13 cellular contexts compared by ENCODE assay signal in the genomic region with DNA sequence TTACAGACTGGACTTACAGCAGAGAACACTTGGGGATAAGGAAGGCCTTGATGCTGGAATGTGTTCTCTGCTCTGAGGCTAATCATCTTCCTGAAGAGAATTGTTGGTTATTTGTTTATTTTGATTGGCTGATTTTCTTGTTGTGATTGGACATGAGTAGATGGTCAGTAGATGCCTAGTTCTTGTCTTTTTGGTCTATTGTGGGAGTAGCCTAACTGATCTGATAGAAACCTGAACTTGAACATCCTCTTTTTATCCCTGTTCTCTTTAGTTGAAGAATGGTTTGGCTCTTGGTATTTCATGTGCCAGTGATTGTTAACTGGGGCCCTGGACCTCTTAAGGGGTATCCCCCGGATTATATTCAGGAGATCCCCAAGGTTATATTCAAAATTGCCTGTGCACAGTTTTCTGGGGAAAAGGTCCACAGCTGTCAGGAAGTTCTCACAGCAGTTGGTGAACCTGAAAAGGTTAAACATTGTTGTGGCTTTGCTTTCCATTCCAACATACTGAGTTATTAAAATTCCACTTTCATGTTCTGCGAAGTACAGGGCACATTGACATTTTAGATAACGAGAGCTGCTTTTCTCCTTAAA. TPM values are rescaled to one million over a fixed set of nuclear protein-coding genes. Genes with fewer than 3 reads are reported as not detected.
DNase-seq lines count a peak whose midpoint lies in the region; ATAC-seq, FAIRE-seq and TF ChIP-seq lines count a peak whose summit lies in the region.
"Had no signal": no experiment of that assay in that cellular context is flagged by ENCODE, and none has a peak within 500 bp of the region (broad histone marks: within the 10 kb centered on the region; RNA-seq: fewer than 3 reads in every experiment).

No MANE protein-coding gene starts in this region.

- peak; percentile 50 for ATAC-seq in HG02885 (IDR thresholded peaks at IDR 0.05; ENCODE audit: poor library complexity, unreplicated experiment)
- ATAC-seq in right cardiac atrium: no peak
- ATAC-seq in naive thymus-derived CD4-positive, alpha-beta T cell: no peak
- ATAC-seq in HG02840 (IDR thresholded peaks at IDR 0.05; ENCODE audit: low FRiP score, unreplicated experiment): no peak

- H3K36me3 ChIP-seq in astrocyte (ENCODE audit: insufficient read depth, low read length): no peaks in the 10 kb centered on the region
- H3K36me3 ChIP-seq in naive thymus-derived CD4-positive, alpha-beta T cell (ENCODE audit: control insufficient read depth in 2 of 3, insufficient read depth in 3 of 3, low read length in 3 of 3): no peaks in the 10 kb centered on the region

- H3K4me1 ChIP-seq in astrocyte (ENCODE audit: insufficient read depth, low read length): peaks cover 16% of the 10 kb centered on the region
- no peaks in the 10 kb centered on the region for H3K4me1 ChIP-seq in right cardiac atrium (ENCODE audit: control insufficient read depth, insufficient read depth, low read length)
- H3K4me1 ChIP-seq in naive thymus-derived CD4-positive, alpha-beta T cell (ENCODE audit: control insufficient read depth in 2 of 2, insufficient read depth in 2 of 2, low read length in 2 of 2): no peaks in the 10 kb centered on the region

- TF ChIP-seq CTCF in astrocyte (IDR thresholded peaks at IDR 0.05; ENCODE audit: insufficient read depth, low read depth, low read length): no peak

- POLR2A ChIA-PET in naive thymus-derived CD4-positive, alpha-beta T cell (lab: Charles Lee): no interaction called here

- peaks cover 11% of the 10 kb centered on the region for H3K4me1 Mint-ChIP-seq in astrocyte (ENCODE audit: low read depth, unreplicated experiment)
- H3K4me1 Mint-ChIP-seq in activated T-cell treated with anti-CD3 and anti-CD28 coated beads, Interleukin-2, amount 50 U/mL, for 24 hours (ENCODE audit: low read depth): peaks cover 12% of the 10 kb centered on the region
- H3K4me1 Mint-ChIP-seq in naive thymus-derived CD4-positive, alpha-beta T cell: peaks cover 0 to 16% (median 8%) of the 10 kb centered on the region in 7 donors

- H3K27me3 Mint-ChIP-seq in astrocyte (ENCODE audit: low read depth, unreplicated experiment): no peaks in the 10 kb centered on the region
- no peaks in the 10 kb centered on the region for H3K27me3 Mint-ChIP-seq in activated T-cell treated with anti-CD3 and anti-CD28 coated beads, Interleukin-2, amount 50 U/mL, for 24 hours
- no peaks in the 10 kb centered on the region for H3K27me3 Mint-ChIP-seq in naive thymus-derived CD4-positive, alpha-beta T cell

- H3K27me3 ChIP-seq in astrocyte (ENCODE audit: insufficient read depth, low read length) (no peaks in the 10 kb centered on the region), right cardiac atrium (ENCODE audit: control insufficient read depth, insufficient read depth) (no peaks in the 10 kb centered on the region)
- no peaks in the 10 kb centered on the region for H3K27me3 ChIP-seq in naive thymus-derived CD4-positive, alpha-beta T cell (ENCODE audit: control insufficient read depth in 2 of 2, insufficient read depth in 2 of 2, low read length in 2 of 2)
- H3K27me3 ChIP-seq: spleen had no signal

- peak overlapping the region; percentile 38 for H3K9ac ChIP-seq in astrocyte (ENCODE audit: low read length)

- peaks cover 1% of the 10 kb centered on the region for H3K9me3 Mint-ChIP-seq in astrocyte (ENCODE audit: unreplicated experiment)
- H3K9me3 Mint-ChIP-seq in activated T-cell treated with anti-CD3 and anti-CD28 coated beads, Interleukin-2, amount 50 U/mL, for 24 hours: peaks cover 2% of the 10 kb centered on the region
- H3K9me3 Mint-ChIP-seq in naive thymus-derived CD4-positive, alpha-beta T cell: peaks cover 0 to 7% (median 3%) of the 10 kb centered on the region in 11 donors

- H3K9me3 ChIP-seq in astrocyte (ENCODE audit: insufficient read depth, low read depth, low read length) (no peaks in the 10 kb centered on the region), right cardiac atrium (ENCODE audit: control insufficient read depth, low read length) (no peaks in the 10 kb centered on the region)
- no peaks in the 10 kb centered on the region for H3K9me3 ChIP-seq in naive thymus-derived CD4-positive, alpha-beta T cell (ENCODE audit: control insufficient read depth in 2 of 3, low read length in 3 of 3)

- peak overlapping the region; percentile 14 for H3K4me3 ChIP-seq in astrocyte (ENCODE audit: insufficient read depth, low read depth, low read length)
- H3K4me3 ChIP-seq in right cardiac atrium (ENCODE audit: low read length): no peak overlapping the region
- no peak overlapping the region for H3K4me3 ChIP-seq in naive thymus-derived CD4-positive, alpha-beta T cell (ENCODE audit: low read length)
- H3K4me3 ChIP-seq: SK-N-MC, spleen had no signal

- H3K27ac ChIP-seq in astrocyte (ENCODE audit: low read depth, low read length) (peak overlapping the region; percentile 71), right cardiac atrium (ENCODE audit: low read length) (no peak overlapping the region)
- H3K27ac ChIP-seq in naive thymus-derived CD4-positive, alpha-beta T cell (ENCODE audit: low read depth, low read length): no peak overlapping the region
- H3K27ac ChIP-seq: SK-N-MC had no signal

- peaks cover 11% of the 10 kb centered on the region for H3K36me3 Mint-ChIP-seq in astrocyte (ENCODE audit: low read depth, unreplicated experiment)
- peaks cover 15% of the 10 kb centered on the region for H3K36me3 Mint-ChIP-seq in activated T-cell treated with anti-CD3 and anti-CD28 coated beads, Interleukin-2, amount 50 U/mL, for 24 hours (ENCODE audit: low read depth)
- H3K36me3 Mint-ChIP-seq in naive thymus-derived CD4-positive, alpha-beta T cell: peaks cover 8 to 32% (median 19%) of the 10 kb centered on the region in 5 donors

- CTCF ChIA-PET in naive thymus-derived CD4-positive, alpha-beta T cell (lab: Charles Lee): no interaction called here

- WGBS in right cardiac atrium: 60% methylated on average over 3 of the region's 3 CpGs

- peak overlapping the region; percentile 30 for H3K4me3 Mint-ChIP-seq in astrocyte (ENCODE audit: unreplicated experiment)
- H3K4me3 Mint-ChIP-seq in activated T-cell treated with anti-CD3 and anti-CD28 coated beads, Interleukin-2, amount 50 U/mL, for 24 hours: no peak overlapping the region
- no peak overlapping the region for H3K4me3 Mint-ChIP-seq in naive thymus-derived CD4-positive, alpha-beta T cell

- FAIRE-seq in astrocyte (lab: Jason Lieb, UNC): no peak
- FAIRE-seq: colon, islet of Langerhans had no signal

- no peak overlapping the region for H2AFZ ChIP-seq in astrocyte (ENCODE audit: low read depth, low read length)

- peak overlapping the region; percentile 73 for H3K4me2 ChIP-seq in astrocyte (ENCODE audit: low read length)

- intact Hi-C loops in right cardiac atrium (cut with DNase I): no loop called here
- intact Hi-C loops in naive thymus-derived CD4-positive, alpha-beta T cell (cut with micrococcal nuclease): no loop called here

- H4K20me1 ChIP-seq in astrocyte (ENCODE audit: insufficient read depth, low read length): peaks cover 15% of the 10 kb centered on the region

- peak; percentile 35 for DNase-seq in Daoy (ENCODE audit: low read depth)
- peak; percentile 76 for DNase-seq in astrocyte (ENCODE audit: low read depth)
- DNase-seq in myocyte (ENCODE audit: low read depth): peak; percentile 59
- no peak for DNase-seq in activated T-cell treated with anti-CD3 and anti-CD28 coated beads, Interleukin-2, amount 50 U/mL, for 24 hours
- no peak for DNase-seq in right cardiac atrium
- DNase-seq in naive thymus-derived CD4-positive, alpha-beta T cell: no peak
- DNase-seq: NCI-H187 treated with DMSO at 0.1 percent for 48 hours, spleen had no signal

- H3K79me2 ChIP-seq in astrocyte (ENCODE audit: insufficient read depth, low read length): peaks cover 70% of the 10 kb centered on the region

- H3K27ac Mint-ChIP-seq in astrocyte (ENCODE audit: unreplicated experiment): peak overlapping the region; percentile 7
- no peak overlapping the region for H3K27ac Mint-ChIP-seq in activated T-cell treated with anti-CD3 and anti-CD28 coated beads, Interleukin-2, amount 50 U/mL, for 24 hours
- H3K27ac Mint-ChIP-seq in naive thymus-derived CD4-positive, alpha-beta T cell: no peak overlapping the region

RNA-seq across cellular contexts. Expression of a gene that starts 13.6 kb away (rescaled TPM):
- 14.3 and 15.0 TPM in 2 replicates for total RNA-seq in Daoy (2014; rRNA removed; shearing (Covaris generic))
- total RNA-seq in astrocyte: 44.7 and 48.4 TPM in 2 replicates
- 52.3 and 84.2 TPM in 2 replicates for total RNA-seq in myocyte
- 30.0 TPM for polyA plus RNA-seq in myocyte (2012)
- total RNA-seq in right cardiac atrium: 10 to 100 TPM; 13.5 to 19.2 (median 14.4) TPM
- polyA plus RNA-seq in right cardiac atrium: 9.9 TPM
- total RNA-seq in naive thymus-derived CD4-positive, alpha-beta T cell: 1 to 10 TPM; 2.4 to 7.6 (median 5.8) TPM
- polyA plus RNA-seq in naive thymus-derived CD4-positive, alpha-beta T cell: 1 to 10 TPM; 3.9 to 5.0 TPM

Comparison
In these comparisons a context has a peak if more than half of its experiments do, and no peak if none do; other contexts are left out.
1. DNase-seq: peak in Daoy (single experiment), astrocyte (single experiment) and myocyte (single experiment); none in activated T-cell treated with anti-CD3 and anti-CD28 coated beads, Interleukin-2, amount 50 U/mL, for 24 hours (single experiment), right cardiac atrium (0 of 3) and naive thymus-derived CD4-positive, alpha-beta T cell (0 of 9).